In genomic region chr13:40996433-40997095, GRCh38 we compare ENCODE assay signal across 15 cellular contexts. TPM values are rescaled to one million over a fixed set of nuclear protein-coding genes. Genes with fewer than 3 reads are reported as not detected.
DNase-seq lines count a peak whose midpoint lies in the region; ATAC-seq, FAIRE-seq and TF ChIP-seq lines count a peak whose summit lies in the region.
"Had no signal": no experiment of that assay in that cellular context is flagged by ENCODE, and none has a peak within 500 bp of the region (broad histone marks: within the 10 kb centered on the region; RNA-seq: fewer than 3 reads in every experiment).

No MANE protein-coding gene starts in this region.

- H3K4me3 ChIP-seq in BLaER1 = no peak overlapping the region; the same call in 1 of the 2 replicates
- H3K4me3 ChIP-seq in hepatocyte = no peak overlapping the region
- no peak overlapping the region for H3K4me3 ChIP-seq in ovary
- H3K4me3 ChIP-seq: mucosa of descending colon, right lobe of liver, SJSA1 had no signal

- FAIRE-seq in GM18507 (lab: Jason Lieb, UNC) = peak; percentile 45
- FAIRE-seq: endothelial cell of umbilical vein had no signal

- ATAC-seq in T-cell (replicated peaks in 1 of 4) (no peak), HG03432 (IDR thresholded peaks at IDR 0.05; ENCODE audit: unreplicated experiment) (no peak)
- ATAC-seq: mucosa of descending colon had no signal

- H3K27ac ChIP-seq in BLaER1 = peak overlapping the region; percentile 20
- peak overlapping the region; percentile 88 for H3K27ac ChIP-seq in hepatocyte
- H3K27ac ChIP-seq in ovary = no peak overlapping the region
- H3K27ac ChIP-seq: brain microvascular endothelial cell, C4-2B, right lobe of liver, SJSA1 had no signal

- H3K4me1 Mint-ChIP-seq in T-cell = peaks cover 84 to 89% (median 87%) of the 10 kb centered on the region in 3 donors

- intact Hi-C loops in ovary (cut with DNase I) = loop anchor here in 2 of 4 donors (10.0 kb wide), 2 partner anchors 58 to 72 kb away; no protein-coding TSS in a partner anchor

- H4K20me1 ChIP-seq in BLaER1 = peaks cover 97% of the 10 kb centered on the region
- peaks cover 13% of the 10 kb centered on the region for H4K20me1 ChIP-seq in hepatocyte (ENCODE audit: insufficient read depth, poor library complexity, severe bottlenecking)

- no peak for TF ChIP-seq CTCF in hepatocyte (IDR thresholded peaks at IDR 0.05; ENCODE audit: poor library complexity)
- TF ChIP-seq CTCF in ovary (IDR thresholded peaks at IDR 0.05) = no peak

- peak overlapping the region; percentile 87 to 89 for H3K27ac Mint-ChIP-seq in T-cell

- DNase-seq in GM18507 (ENCODE audit: extremely low spot score, insufficient read length, low read depth) (no peak), T-cell (no peak), hepatocyte (ENCODE audit: low spot score) (no peak), NCI-H748 (lab: John Stamatoyannopoulos, UW; ENCODE audit: unreplicated experiment) (no peak), ovary (no peak), NCI-H2196 (lab: John Stamatoyannopoulos, UW; ENCODE audit: unreplicated experiment) (no peak)
- DNase-seq: brain microvascular endothelial cell, mucosa of descending colon, NCI-H2171, right lobe of liver had no signal

- 89% methylated on average over 5 of the region's 5 CpGs for WGBS in hepatocyte (ENCODE audit: low lambda C conversion rate, missing lambda C conversion rate)
- WGBS in ovary, 3 donors = 93 to 98% (median 95%) methylated on average over 5 of the region's 5 CpGs

- H3K36me3 ChIP-seq in BLaER1 = peaks cover 87% of the 10 kb centered on the region
- H3K36me3 ChIP-seq in hepatocyte (replicated peaks; ENCODE audit: insufficient read depth, low read depth) = no peaks in the 10 kb centered on the region
- H3K36me3 ChIP-seq in ovary = no peaks in the 10 kb centered on the region
- H3K36me3 ChIP-seq: brain microvascular endothelial cell, right lobe of liver had no signal

- H3K4me1 ChIP-seq in BLaER1 (peaks cover 92% of the 10 kb centered on the region), hepatocyte (ENCODE audit: insufficient read depth) (peaks cover 24% of the 10 kb centered on the region), ovary (ENCODE audit: insufficient read depth) (peaks cover 7% of the 10 kb centered on the region)
- H3K4me1 ChIP-seq: SJSA1 had no signal

- H3K36me3 Mint-ChIP-seq in T-cell = peaks cover 24% of the 10 kb centered on the region

- no peaks in the 10 kb centered on the region for H3K27me3 Mint-ChIP-seq in T-cell

- H3K9me3 ChIP-seq in BLaER1 = no peaks in the 10 kb centered on the region
- H3K9me3 ChIP-seq in hepatocyte (ENCODE audit: low read depth) = no peaks in the 10 kb centered on the region
- no peaks in the 10 kb centered on the region for H3K9me3 ChIP-seq in ovary
- H3K9me3 ChIP-seq: mucosa of descending colon, right lobe of liver, SJSA1 had no signal

- CTCF ChIA-PET in T-cell (lab: Charles Lee) = interaction anchor here in 1 of 2 donors (0.6 to 2.3 kb wide), 4 partner anchors 22 to 40 kb away, joined by 3 to 9 read pairs (median 5); partner anchors contain the start of gene ELF1

- TF ChIP-seq POLR2A in ovary (IDR thresholded peaks at IDR 0.05) = no peak

- peaks cover 92% of the 10 kb centered on the region for H3K79me2 ChIP-seq in hepatocyte

- H3K4me3 Mint-ChIP-seq in T-cell = peak overlapping the region in 1 of 3 donors; percentile 3

- TF ChIP-seq EP300 in ovary (IDR thresholded peaks at IDR 0.05) = no peak

- H3K4me2 ChIP-seq in BLaER1 (peak overlapping the region; percentile 69), hepatocyte (no peak overlapping the region)

- POLR2A ChIA-PET in T-cell (lab: Charles Lee) = interaction anchor here (0.6 to 1.5 kb wide), 7 partner anchors 8 to 362 kb away, joined by 3 to 11 read pairs (median 3); no protein-coding TSS in a partner anchor

- H3K9ac ChIP-seq in BLaER1 = no peak overlapping the region

- no peaks in the 10 kb centered on the region for H3K9me2 ChIP-seq in hepatocyte (replicated peaks; ENCODE audit: insufficient read depth)

- no peaks in the 10 kb centered on the region for H3K9me3 Mint-ChIP-seq in T-cell

- no peak overlapping the region for H2AFZ ChIP-seq in hepatocyte

- H3K27me3 ChIP-seq in BLaER1 (no peaks in the 10 kb centered on the region), hepatocyte (no peaks in the 10 kb centered on the region), ovary (no peaks in the 10 kb centered on the region)
- H3K27me3 ChIP-seq: brain microvascular endothelial cell, right lobe of liver, SJSA1 had no signal

RNA-seq across cellular contexts. Expression of gene ELF1, which starts 22.6 kb away (rescaled TPM):
- total RNA-seq in T-cell = 100 to 1,000 TPM; 133 to 221 (median 146) TPM
- total RNA-seq in hepatocyte = 91.1 and 94.6 TPM in 2 replicates
- 39.4 and 44.4 TPM in 2 replicates for polyA plus RNA-seq in hepatocyte
- 10 to 100 TPM; 41.0 to 53.2 (median 47.7) TPM for total RNA-seq in ovary
- 10 to 100 TPM; 28.5 to 49.3 TPM for polyA plus RNA-seq in ovary

Comparison
In these comparisons a context has a peak if more than half of its experiments do, and no peak if none do; other contexts are left out.
1. H3K27ac ChIP-seq: peak in BLaER1 (single experiment) and hepatocyte (single experiment); none in ovary (0 of 2).